ENCODE assay signal across 9 cellular contexts in genomic region chr16:88784856-88785105, GRCh38. TPM values are rescaled to one million over a fixed set of nuclear protein-coding genes. Genes with fewer than 3 reads are reported as not detected.
A peak's percentile ranks its signal among the peaks of the same experiment; 100 is the strongest.
DNase-seq lines count a peak whose midpoint lies in the region; ATAC-seq and TF ChIP-seq lines count a peak whose summit lies in the region.
"Had no signal": no experiment of that assay in that cellular context is flagged by ENCODE, and none has a peak within 500 bp of the region (broad histone marks: within the 10 kb centered on the region; RNA-seq: fewer than 3 reads in every experiment).

No MANE protein-coding gene starts in this region.

- CTCF ChIA-PET in AG04450 (lab: Charles Lee) = interaction anchor here (0.6 to 2.3 kb wide), 12 partner anchors 11 to 382 kb away, joined by 3 to 6 read pairs (median 4); no protein-coding TSS in a partner anchor

- no peak for TF ChIP-seq CTCF in AG04450 (IDR thresholded peaks at IDR 0.05; ENCODE audit: low read depth, low read length)
- no peak for TF ChIP-seq CTCF in mesothelial cell of epicardium (IDR thresholded peaks at IDR 0.05; ENCODE audit: unreplicated experiment)

- H3K9me3 Mint-ChIP-seq in naive B cell = no peaks in the 10 kb centered on the region
- no peaks in the 10 kb centered on the region for H3K9me3 Mint-ChIP-seq in mesothelial cell of epicardium
- H3K9me3 Mint-ChIP-seq: stimulated activated naive CD8-positive, alpha-beta T cell treated with anti-CD3 and anti-CD28 coated beads, Interleukin-15, Interleukin-2, amounts not matched to agents 100 ng/mL and 50 ng/mL, for 24 hours had no signal

- ATAC-seq in naive B cell (ENCODE audit: low read depth in 2 of 2) (peak; percentile 11 to 12), GM18868 (IDR thresholded peaks at IDR 0.05; ENCODE audit: unreplicated experiment) (no peak), HG03159 (IDR thresholded peaks at IDR 0.05; ENCODE audit: unreplicated experiment) (no peak)

- H3K9me3 ChIP-seq in AG04450 (ENCODE audit: control insufficient read depth, insufficient read depth, low read length) = no peaks in the 10 kb centered on the region; the same call in 1 of the 2 replicates
- H3K9me3 ChIP-seq in duodenal mucosa (ENCODE audit: control insufficient read depth in 1 of 2, low read length in 2 of 2) = no peaks in the 10 kb centered on the region

- DNase-seq in AG04450 (ENCODE audit: low read depth, low spot score) = no peak
- no peak for DNase-seq in naive B cell
- DNase-seq in mesothelial cell of epicardium (ENCODE audit: low spot score in 2 of 2, unreplicated experiment in 2 of 2) = no peak
- no peak for DNase-seq in activated effector memory CD4-positive, alpha-beta T cell treated with Interleukin-2 at 50 U/mL for 16 hours

- no peaks in the 10 kb centered on the region for H3K36me3 ChIP-seq in duodenal mucosa (ENCODE audit: control insufficient read depth in 1 of 2, insufficient read depth in 2 of 2, low read length in 2 of 2)

- H3K4me1 ChIP-seq in duodenal mucosa (ENCODE audit: control insufficient read depth in 1 of 2, insufficient read depth in 2 of 2, low read length in 2 of 2) = peaks cover 32 to 50% of the 10 kb centered on the region in 2 donors

- H3K27ac Mint-ChIP-seq in naive B cell (no peak overlapping the region), mesothelial cell of epicardium (no peak overlapping the region)

- POLR2A ChIA-PET in AG04450 (lab: Yijun Ruan, JAX) = interaction anchor here (0.7 to 1.8 kb wide), 5 partner anchors 11 to 48 kb away, joined by 5 to 35 read pairs (median 6); no protein-coding TSS in a partner anchor

- H3K27ac ChIP-seq in AG04450 (ENCODE audit: low read depth, low read length) (no peak overlapping the region), duodenal mucosa (ENCODE audit: low read depth, low read length) (peak overlapping the region; percentile 78)

- H3K27me3 ChIP-seq in AG04450 (ENCODE audit: control insufficient read depth, insufficient read depth, low read length) (no peaks in the 10 kb centered on the region), duodenal mucosa (ENCODE audit: control insufficient read depth in 1 of 2, insufficient read depth in 2 of 2, low read length in 2 of 2) (no peaks in the 10 kb centered on the region)

- TF ChIP-seq EP300 in Ishikawa (IDR thresholded peaks at IDR 0.05; ENCODE audit: borderline replicate concordance) = no peak

- TF ChIP-seq RAD21 in Ishikawa (IDR thresholded peaks at IDR 0.05; ENCODE audit: low read depth) = no peak

- peak overlapping the region in 1 of 8 donors; percentile 62 for H3K4me3 Mint-ChIP-seq in naive B cell
- no peak overlapping the region for H3K4me3 Mint-ChIP-seq in mesothelial cell of epicardium

- H3K36me3 Mint-ChIP-seq in naive B cell = no peaks in the 10 kb centered on the region
- no peaks in the 10 kb centered on the region for H3K36me3 Mint-ChIP-seq in mesothelial cell of epicardium

- H3K9ac ChIP-seq in duodenal mucosa (ENCODE audit: low read depth in 1 of 2, low read length in 2 of 2) = peak overlapping the region in 1 of 2 donors; percentile 63

- H3K4me1 Mint-ChIP-seq in naive B cell (peaks cover 39 to 47% (median 47%) of the 10 kb centered on the region in 3 donors), mesothelial cell of epicardium (peaks cover 28% of the 10 kb centered on the region)

- H3K4me3 ChIP-seq in AG04450 (ENCODE audit: low read depth, low read length) (peak overlapping the region; percentile 75), duodenal mucosa (ENCODE audit: low read depth in 1 of 2, low read length in 2 of 2) (peak overlapping the region; percentile 63 to 65)

- no peaks in the 10 kb centered on the region for H3K27me3 Mint-ChIP-seq in naive B cell
- peaks cover 3% of the 10 kb centered on the region for H3K27me3 Mint-ChIP-seq in mesothelial cell of epicardium (ENCODE audit: low read depth)
- H3K27me3 Mint-ChIP-seq: stimulated activated naive CD8-positive, alpha-beta T cell treated with anti-CD3 and anti-CD28 coated beads, Interleukin-15, Interleukin-2, amounts not matched to agents 100 ng/mL and 50 ng/mL, for 24 hours had no signal

TF ChIP-seq in Ishikawa, 13 proteins besides CTCF, POLR2A, EP300 and RAD21:
- TF ChIP-seq TCF12 (IDR thresholded peaks at IDR 0.05; ENCODE audit: low read depth) (no peak), MAX (IDR thresholded peaks at IDR 0.05) (peak; percentile 63; the same call in 1 of the 2 replicates)

RNA-seq across cellular contexts. Expression of gene PIEZO1, which starts 0.2 kb away (rescaled TPM):
- polyA plus RNA-seq in AG04450 (2011; rRNA removed) (47.0 and 72.7 TPM in 2 replicates), naive B cell (ENCODE audit: low read depth in 6 of 6) (10 to 100 TPM in 2 of 6 donors, 1 to 10 TPM in 4; 4.0 to 17.2 (median 6.2) TPM)
- polyA minus RNA-seq in AG04450 (2011; rRNA and poly(A)+ RNA removed) = 62.8 and 92.2 TPM in 2 replicates
- total RNA-seq in mesothelial cell of epicardium = 148 to 160 TPM (median 151 TPM) in 3 replicates

RNA-seq across cellular contexts. Expression of gene CDT1, which starts 18.8 kb away (rescaled TPM):
- 1.2 and 2.4 TPM in 2 replicates for polyA plus RNA-seq in AG04450 (2011; rRNA removed)
- 2.0 TPM in 2 replicates for polyA minus RNA-seq in AG04450 (2011; rRNA and poly(A)+ RNA removed)
- under 1 TPM in 5 of 6 donors, not detected in 1; 0.08 to 0.27 (median 0.17) TPM for polyA plus RNA-seq in naive B cell (ENCODE audit: low read depth in 6 of 6)
- total RNA-seq in mesothelial cell of epicardium = 14.1 to 15.9 TPM (median 14.6 TPM) in 3 replicates

RNA-seq across cellular contexts. Expression of gene APRT, which starts 26.9 kb away (rescaled TPM):
- 66.8 and 107 TPM in 2 replicates for polyA plus RNA-seq in AG04450 (2011; rRNA removed)
- polyA minus RNA-seq in AG04450 (2011; rRNA and poly(A)+ RNA removed) = 23.2 and 28.7 TPM in 2 replicates
- 100 to 1,000 TPM; 330 to 484 (median 384) TPM for polyA plus RNA-seq in naive B cell (ENCODE audit: low read depth in 6 of 6)
- total RNA-seq in mesothelial cell of epicardium = 95.9 to 99.2 TPM (median 96.2 TPM) in 3 replicates

Comparison
In these comparisons a context has a peak if more than half of its experiments do, and no peak if none do; other contexts are left out.
1. ATAC-seq: peak in naive B cell (2 of 2); none in GM18868 (single experiment) and HG03159 (single experiment).